In genomic region chr10:124481717-124482116, GRCh38 we compare ENCODE assay signal across 1 cellular context.
TF ChIP-seq lines count a peak whose summit lies in the region.

No MANE protein-coding gene starts in this region.

TF ChIP-seq in GM23338, 12 proteins besides CTCF, POLR2A, EP300 and RAD21 (continued from another document):
- TF ChIP-seq ZNF462 (CRISPR knock-in tag; IDR thresholded peaks at IDR 0.05) (no peak), STAT1 (IDR thresholded peaks at IDR 0.05; ENCODE audit: unreplicated experiment) (no peak), JUNB (IDR thresholded peaks at IDR 0.05; ENCODE audit: unreplicated experiment) (no peak), REST (IDR thresholded peaks at IDR 0.05; ENCODE audit: unreplicated experiment) (no peak), ZNF331 (CRISPR knock-in tag; IDR thresholded peaks at IDR 0.05; ENCODE audit: low read depth) (no peak), POLR2AphosphoS5 (IDR thresholded peaks at IDR 0.05; ENCODE audit: low read depth) (no peak), EZH2phosphoT487 (IDR thresholded peaks at IDR 0.05; ENCODE audit: unreplicated experiment) (no peak), EZH2 (IDR thresholded peaks at IDR 0.05; ENCODE audit: low read depth, unreplicated experiment) (no peak)
TF ChIP-seq in GM23338: peak in this region for 0.
